In the genomic region with DNA sequence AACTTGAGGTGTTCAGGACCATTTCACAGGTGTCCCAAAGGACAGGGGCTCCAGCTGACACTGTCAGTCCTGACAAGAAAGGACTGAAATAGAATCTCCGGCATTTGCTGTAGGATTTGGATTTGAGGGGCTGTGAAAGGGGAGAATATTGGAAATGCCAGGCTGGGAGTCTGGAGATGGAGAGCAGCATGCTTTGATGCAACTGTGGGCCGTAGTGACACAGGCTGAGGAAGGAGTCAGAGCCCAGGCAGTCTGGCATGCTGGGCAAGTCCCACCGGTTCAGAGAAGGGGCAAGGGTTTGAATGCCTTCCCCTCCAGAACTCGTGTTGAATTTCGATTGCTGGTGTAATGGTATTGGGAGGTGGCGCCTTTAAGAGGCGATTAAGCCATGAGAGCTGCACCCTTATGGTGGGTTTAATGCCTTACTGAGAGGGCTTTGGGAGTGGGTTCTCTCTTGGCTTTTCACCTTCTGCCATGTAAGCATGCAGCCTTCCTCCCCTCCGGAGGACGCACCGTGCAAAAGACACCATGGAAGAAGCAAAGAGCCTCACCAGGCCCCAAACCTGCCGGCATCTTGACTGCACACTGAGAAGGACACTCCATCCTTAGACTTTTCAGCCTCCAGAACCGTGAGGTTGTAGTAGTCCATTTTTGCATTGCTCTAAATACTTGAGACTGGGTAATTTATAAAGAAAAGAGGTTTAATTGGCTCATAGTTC, we compare ENCODE assay signal across 10 cellular contexts. TPM values are rescaled to one million over a fixed set of nuclear protein-coding genes. Genes with fewer than 3 reads are reported as not detected.
DNase-seq lines count a peak whose midpoint lies in the region; ATAC-seq and TF ChIP-seq lines count a peak whose summit lies in the region.
"Had no signal": no experiment of that assay in that cellular context is flagged by ENCODE, and none has a peak within 500 bp of the region (broad histone marks: within the 10 kb centered on the region; RNA-seq: fewer than 3 reads in every experiment).

No MANE protein-coding gene starts in this region.

- H3K4me2 ChIP-seq in fibroblast of lung (ENCODE audit: extremely low read depth, insufficient read depth, low read length) = peak overlapping the region; percentile 65

- H3K4me1 ChIP-seq in fibroblast of lung (ENCODE audit: control insufficient read depth, extremely low read depth, insufficient read depth, low read length) (peaks cover 27% of the 10 kb centered on the region), stomach (peaks cover 6 to 44% (median 18%) of the 10 kb centered on the region in 4 donors)

- H3K27me3 ChIP-seq in fibroblast of lung (ENCODE audit: control insufficient read depth, insufficient read depth, low read length) (no peaks in the 10 kb centered on the region), stomach (peaks cover 0 to 7% (median 0%) of the 10 kb centered on the region in 3 donors)
- H3K27me3 ChIP-seq: dorsolateral prefrontal cortex had no signal

- DNase-seq in activated T-cell treated with anti-CD3 and anti-CD28 coated beads, Interleukin-2, amount 50 U/mL, for 4 hours = no peak
- DNase-seq in activated T-cell treated with anti-CD3 and anti-CD28 coated beads, Interleukin-2, amount 50 U/mL, for 1 hour = no peak
- no peak for DNase-seq in activated CD4-positive, alpha-beta memory T cell treated with anti-CD3 and anti-CD28 coated beads for 36 hours
- peak; percentile 65 to 68 for DNase-seq in fibroblast of lung (ENCODE audit: low read depth in 2 of 2)
- no peak for DNase-seq in stomach
- no peak for DNase-seq in GM03348 (ENCODE audit: low spot score)
- no peak for DNase-seq in iPS-NIHi7 (ENCODE audit: extremely low spot score)
- DNase-seq: NCI-H2171 had no signal

- no peaks in the 10 kb centered on the region for H4K20me1 ChIP-seq in fibroblast of lung (ENCODE audit: control insufficient read depth, extremely low read depth, insufficient read depth, low read length)

- no peaks in the 10 kb centered on the region for H3K79me2 ChIP-seq in fibroblast of lung (ENCODE audit: control insufficient read depth, insufficient read depth, low read length)

- H3K4me3 Mint-ChIP-seq in activated T-cell treated with anti-CD3 and anti-CD28 coated beads, Interleukin-2, amount 50 U/mL, for 4 hours = peak overlapping the region; percentile 4
- H3K4me3 Mint-ChIP-seq in activated CD4-positive, alpha-beta memory T cell treated with anti-CD3 and anti-CD28 coated beads for 36 hours = peak overlapping the region; percentile 36

- H3K27ac ChIP-seq in fibroblast of lung (ENCODE audit: insufficient read depth, low read length) (peak overlapping the region; percentile 92), stomach (peak overlapping the region; percentile 26 to 74 (median 52))

- H3K27me3 Mint-ChIP-seq in activated T-cell treated with anti-CD3 and anti-CD28 coated beads, Interleukin-2, amount 50 U/mL, for 4 hours (ENCODE audit: low read depth) = peaks cover 17% of the 10 kb centered on the region
- H3K27me3 Mint-ChIP-seq in activated CD4-positive, alpha-beta memory T cell treated with anti-CD3 and anti-CD28 coated beads for 36 hours = peaks cover 19% of the 10 kb centered on the region

- H3K9ac ChIP-seq in fibroblast of lung (ENCODE audit: insufficient read depth, low read length) = peak overlapping the region; percentile 32

- peaks cover 20% of the 10 kb centered on the region for H3K4me1 Mint-ChIP-seq in activated T-cell treated with anti-CD3 and anti-CD28 coated beads, Interleukin-2, amount 50 U/mL, for 4 hours (ENCODE audit: low read depth)
- peaks cover 29% of the 10 kb centered on the region for H3K4me1 Mint-ChIP-seq in activated CD4-positive, alpha-beta memory T cell treated with anti-CD3 and anti-CD28 coated beads for 36 hours (ENCODE audit: low read depth)

- WGBS in stomach, 5 donors = 90 to 94% (median 94%) methylated on average over 12 of the region's 12 CpGs

- peak overlapping the region; percentile 91 for H3K27ac Mint-ChIP-seq in activated CD4-positive, alpha-beta memory T cell treated with anti-CD3 and anti-CD28 coated beads for 36 hours

- H3K36me3 ChIP-seq in fibroblast of lung (ENCODE audit: control insufficient read depth, insufficient read depth, low read length) (no peaks in the 10 kb centered on the region), stomach (no peaks in the 10 kb centered on the region)

- H3K4me3 ChIP-seq in fibroblast of lung (replicated peaks in 1 of 4; ENCODE audit: control extremely low read depth in 1 of 4, insufficient read depth in 1 of 4, low read depth in 3 of 4, low read length in 4 of 4) = no peak overlapping the region
- H3K4me3 ChIP-seq in stomach = no peak overlapping the region
- H3K4me3 ChIP-seq: dorsolateral prefrontal cortex had no signal

- TF ChIP-seq POLR2A in stomach (IDR thresholded peaks at IDR 0.05) = no peak

- intact Hi-C loops in activated CD4-positive, alpha-beta memory T cell treated with anti-CD3 and anti-CD28 coated beads for 36 hours (cut with micrococcal nuclease) = loop anchor here (1.0 to 5.0 kb wide), 6 partner anchors 9 to 291 kb away; partner anchors contain the start of genes ACSS1 and CST7
- intact Hi-C loops in stomach (cut with DNase I; ENCODE audit: low total_unique reads) = no loop called here

- H2AFZ ChIP-seq in fibroblast of lung (ENCODE audit: low read length) = no peak overlapping the region

- TF ChIP-seq EP300 in stomach (IDR thresholded peaks at IDR 0.05) = no peak

- POLR2A ChIA-PET in activated CD4-positive, alpha-beta memory T cell treated with anti-CD3 and anti-CD28 coated beads for 36 hours (lab: Charles Lee) = interaction anchor here (4.0 kb wide), 1 partner anchor 10 kb away, joined by 18 read pairs; the partner anchor contains the start of gene PYGB

- H3K9me3 ChIP-seq in fibroblast of lung (ENCODE audit: control insufficient read depth, insufficient read depth, low read depth, low read length) (no peaks in the 10 kb centered on the region), stomach (no peaks in the 10 kb centered on the region)

- no peaks in the 10 kb centered on the region for H3K36me3 Mint-ChIP-seq in activated T-cell treated with anti-CD3 and anti-CD28 coated beads, Interleukin-2, amount 50 U/mL, for 4 hours (ENCODE audit: insufficient read depth)
- no peaks in the 10 kb centered on the region for H3K36me3 Mint-ChIP-seq in activated CD4-positive, alpha-beta memory T cell treated with anti-CD3 and anti-CD28 coated beads for 36 hours

- CTCF ChIA-PET in activated CD4-positive, alpha-beta memory T cell treated with anti-CD3 and anti-CD28 coated beads for 36 hours (lab: Charles Lee) = interaction anchor here (1.5 kb wide), 1 partner anchor 11 kb away, joined by 3 read pairs; no protein-coding TSS in a partner anchor

- TF ChIP-seq CTCF in fibroblast of lung (conservative IDR thresholded peaks at IDR 0.05 in 1 of 2, IDR thresholded peaks at IDR 0.05 in 1 of 2; ENCODE audit: low read depth in 1 of 2, low read length in 2 of 2) (no peak), stomach (IDR thresholded peaks at IDR 0.05) (no peak)

- ATAC-seq in activated T-cell treated with anti-CD3 and anti-CD28 coated beads, Interleukin-2, amount 50 U/mL, for 4 hours = no peak
- no peak for ATAC-seq in HG02981 (IDR thresholded peaks at IDR 0.05; ENCODE audit: unreplicated experiment)

- peaks cover 3% of the 10 kb centered on the region for H3K9me3 Mint-ChIP-seq in activated T-cell treated with anti-CD3 and anti-CD28 coated beads, Interleukin-2, amount 50 U/mL, for 4 hours
- no peaks in the 10 kb centered on the region for H3K9me3 Mint-ChIP-seq in activated CD4-positive, alpha-beta memory T cell treated with anti-CD3 and anti-CD28 coated beads for 36 hours

RNA-seq across cellular contexts. Expression of gene PYGB, which starts 9.4 kb away (rescaled TPM):
- total RNA-seq in activated T-cell treated with anti-CD3 and anti-CD28 coated beads, Interleukin-2, amount 50 U/mL, for 4 hours = 10 to 100 TPM; 32.5 to 37.6 (median 34.6) TPM
- 10 to 100 TPM; 23.4 to 24.0 TPM for total RNA-seq in activated CD4-positive, alpha-beta memory T cell treated with anti-CD3 and anti-CD28 coated beads for 36 hours
- total RNA-seq in fibroblast of lung (81.7 and 89.5 TPM in 2 replicates), stomach (100 to 1,000 TPM in 2 of 5 donors, 10 to 100 TPM in 3; 34.4 to 116 (median 78.8) TPM)
- polyA plus RNA-seq in fibroblast of lung (37.0 and 45.9 TPM in 2 replicates), stomach (10 to 100 TPM; 23.1 to 34.0 (median 28.8) TPM)
- 68.9 and 88.6 TPM in 2 replicates for polyA plus RNA-seq in fibroblast of lung (2012)
- polyA minus RNA-seq in fibroblast of lung (ENCODE audit: low replicate concordance) = 127 and 141 TPM in 2 replicates

RNA-seq across cellular contexts. Expression of gene ENTPD6, which starts 43.0 kb away (rescaled TPM):
- total RNA-seq in activated T-cell treated with anti-CD3 and anti-CD28 coated beads, Interleukin-2, amount 50 U/mL, for 4 hours = 10 to 100 TPM; 43.4 to 51.2 (median 47.1) TPM
- total RNA-seq in activated CD4-positive, alpha-beta memory T cell treated with anti-CD3 and anti-CD28 coated beads for 36 hours = 10 to 100 TPM; 48.5 to 51.0 TPM
- 49.6 and 56.5 TPM in 2 replicates for total RNA-seq in fibroblast of lung
- polyA plus RNA-seq in fibroblast of lung = 45.7 and 59.9 TPM in 2 replicates
- polyA plus RNA-seq in fibroblast of lung (2012) = 42.7 and 61.6 TPM in 2 replicates
- 84.2 and 94.2 TPM in 2 replicates for polyA minus RNA-seq in fibroblast of lung (ENCODE audit: low replicate concordance)
- total RNA-seq in stomach = 100 to 1,000 TPM in 3 of 5 donors, 10 to 100 TPM in 2; 44.2 to 110 (median 104) TPM
- polyA plus RNA-seq in stomach = 10 to 100 TPM; 38.5 to 56.6 (median 40.7) TPM

Comparison
In these comparisons a context has a peak if more than half of its experiments do, and no peak if none do; other contexts are left out.
1. DNase-seq: peak in fibroblast of lung (2 of 2); none in activated T-cell treated with anti-CD3 and anti-CD28 coated beads, Interleukin-2, amount 50 U/mL, for 4 hours (single experiment), activated T-cell treated with anti-CD3 and anti-CD28 coated beads, Interleukin-2, amount 50 U/mL, for 1 hour (single experiment), activated CD4-positive, alpha-beta memory T cell treated with anti-CD3 and anti-CD28 coated beads for 36 hours (single experiment), stomach (single experiment), GM03348 (single experiment) and iPS-NIHi7 (single experiment).